Comparison of ENCODE assay signal across 27 cellular contexts in the genomic region with DNA sequence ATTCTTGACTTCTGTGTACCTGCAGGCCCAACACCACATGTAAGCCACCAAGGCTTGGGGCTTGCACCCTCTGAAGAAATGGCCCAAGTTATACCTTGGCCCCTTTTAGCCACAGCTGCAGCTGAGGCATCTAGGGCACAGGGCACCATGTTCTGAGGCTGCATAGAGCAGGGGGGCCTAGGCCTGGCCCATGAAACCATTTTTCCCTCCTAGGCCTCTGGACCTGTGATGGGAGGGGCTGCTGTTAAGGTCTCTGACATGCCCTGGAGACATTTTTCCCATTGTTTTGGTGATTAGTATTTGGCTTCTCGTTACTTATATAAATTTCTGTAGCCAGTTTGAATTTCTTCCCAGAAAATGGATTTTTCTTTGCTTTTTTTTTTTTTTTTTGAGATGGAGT.
"Had no signal": no experiment of that assay in that cellular context is flagged by ENCODE, and none has a peak within 500 bp of the region (broad histone marks: within the 10 kb centered on the region; RNA-seq: fewer than 3 reads in every experiment).

No MANE protein-coding gene starts in this region.

- H3K9me3 ChIP-seq: testis, thyroid gland, upper lobe of right lung, uterus had no signal

- FAIRE-seq: urothelium cell line had no signal

- H3K27me3 ChIP-seq: stomach, suprapubic skin, testis, thyroid gland, tibial artery, tibial nerve, transverse colon, upper lobe of left lung, upper lobe of right lung, uterus, vagina had no signal

- H3K27ac ChIP-seq: stomach, suprapubic skin, testis, thoracic aorta, thyroid gland, tibial artery, tibial nerve, transverse colon, upper lobe of left lung, upper lobe of right lung, uterus, vagina had no signal

- H3K36me3 ChIP-seq: stomach, suprapubic skin, thoracic aorta, thyroid gland, tibial artery, tibial nerve, transverse colon, upper lobe of left lung, upper lobe of right lung, uterus, vagina had no signal

- H3K4me3 ChIP-seq: stomach, suprapubic skin, testis, thoracic aorta, thyroid gland, tibial artery, tibial nerve, transverse colon, upper lobe of left lung, upper lobe of right lung, uterus, vagina had no signal

- H3K4me1 ChIP-seq: suprapubic skin, testis, thyroid gland, tibial artery, tibial nerve, upper lobe of left lung, upper lobe of right lung, uterus, vagina had no signal

- DNase-seq: stimulated activated CD4-positive, alpha-beta T cell treated with anti-CD3 and anti-CD28 coated beads, Interleukin-2, amount 100 ng/mL, for 48 hours; stimulated activated CD4-positive, alpha-beta T cell treated with anti-CD3 and anti-CD28 coated beads, Interleukin-4, amount 100 ng/mL, for 1 hour; stimulated activated CD4-positive, alpha-beta T cell treated with anti-CD3 and anti-CD28 coated beads, Interleukin-4, amount 100 ng/mL, for 24 hours; stimulated activated CD4-positive, alpha-beta T cell treated with anti-CD3 and anti-CD28 coated beads, Interleukin-4, amount 100 ng/mL, for 4 hours; stimulated activated CD8-positive, alpha-beta memory T cell treated with anti-CD3 and anti-CD28 coated beads, Interleukin-4, amount 100 ng/mL, for 48 hours; stimulated activated naive B cell treated with anti-CD40 and anti-IgM and Interleukin-4, amounts not matched to agents 10 μg/mL and 1 μg/mL and 100 μg/mL, for 72 hours; stimulated activated naive CD4-positive, alpha-beta T cell; stimulated activated naive CD4-positive, alpha-beta T cell treated with Interleukin-2 at 50 U/mL for 16 hours; stimulated activated naive CD8-positive, alpha-beta T cell treated with anti-CD3 and anti-CD28 coated beads, Interleukin-15, amount 100 ng/mL, for 72 hours; stimulated activated naive CD8-positive, alpha-beta T cell treated with anti-CD3 and anti-CD28 coated beads, Interleukin-15, Interleukin-2, amounts not matched to agents 100 U/mL and 50 U/mL, for 24 hours; stomach; substantia nigra; testis; thyroid gland; tibial artery; transverse colon; trophoblast cell; upper lobe of left lung; upper lobe of right lung; uterus had no signal

- ATAC-seq: stimulated activated effector memory CD8-positive, alpha-beta T cell treated with anti-CD3 and anti-CD28 coated beads, Interleukin-12 subunit alpha, Interleukin-12 subunit beta, amount 100 ng/mL, for 72 hours; stimulated activated memory B cell treated with anti-CD40 and anti-IgM and Interleukin-4, amounts not matched to agents 10 μg/mL and 1 μg/mL and 100 μg/mL, for 72 hours; stimulated activated naive B cell treated with anti-CD40 and anti-IgM and Interleukin-4, amounts not matched to agents 10 μg/mL and 1 μg/mL and 100 μg/mL, for 72 hours; stimulated activated naive CD8-positive, alpha-beta T cell treated with anti-CD3 and anti-CD28 coated beads, Interleukin-15, amount 100 ng/mL, for 72 hours; stimulated activated naive CD8-positive, alpha-beta T cell treated with anti-CD3 and anti-CD28 coated beads, Interleukin-15, Interleukin-2, amounts not matched to agents 100 U/mL and 50 U/mL, for 24 hours; upper lobe of right lung had no signal
